Comparison of ENCODE assay signal across 1 cellular context in genomic region chr12:79935021-79935623, GRCh38.
TF ChIP-seq lines count a peak whose summit lies in the region.

Gene PPP1R12A (minus strand): TSS chr12:79935097. CDS start chr12:79934931, 166 bp downstream.

TF ChIP-seq in HepG2, 621 proteins besides CTCF, POLR2A, EP300 and RAD21 (continued from another document and continues in another):
- TF ChIP-seq UBTF (CRISPR knock-in tag; IDR thresholded peaks at IDR 0.05) (peak; percentile 80), ONECUT2 (CRISPR knock-in tag; IDR thresholded peaks at IDR 0.05) (no peak), ZNF530 (CRISPR knock-in tag; IDR thresholded peaks at IDR 0.05; ENCODE audit: low read depth) (no peak), SMAD1 (CRISPR knock-in tag; IDR thresholded peaks at IDR 0.05; ENCODE audit: borderline replicate concordance, low read depth) (no peak), SOX13 (IDR thresholded peaks at IDR 0.05) (no peak), SOX13 (CRISPR knock-in tag; conservative IDR thresholded peaks at IDR 0.05 in 1 of 2, IDR thresholded peaks at IDR 0.05 in 1 of 2) (peak in 1 of 2 experiments; percentile 53; a peak in 2 of 4 replicates), ZC3H13 (CRISPR knock-in tag; IDR thresholded peaks at IDR 0.05) (no peak), PTBP1 (IDR thresholded peaks at IDR 0.05; ENCODE audit: low read depth, low read length, poor library complexity, severe bottlenecking) (no peak), ZBTB8A (CRISPR knock-in tag; IDR thresholded peaks at IDR 0.05; ENCODE audit: borderline replicate concordance, low read depth) (no peak), ZSCAN12 (CRISPR knock-in tag; IDR thresholded peaks at IDR 0.05) (no peak), PAF1 (CRISPR knock-in tag; IDR thresholded peaks at IDR 0.05) (no peak), ZBTB43 (CRISPR knock-in tag; conservative IDR thresholded peaks at IDR 0.05) (no peak; the same call in 1 of the 2 replicates), GMEB2 (CRISPR knock-in tag; IDR thresholded peaks at IDR 0.05; ENCODE audit: low read depth) (peak; percentile 35; the same call in 1 of the 2 replicates), EHMT2 (IDR thresholded peaks at IDR 0.05; ENCODE audit: borderline replicate concordance, low read depth, low read length) (no peak), TMF1 (CRISPR knock-in tag; IDR thresholded peaks at IDR 0.05; ENCODE audit: low read depth) (no peak), KAT2B (IDR thresholded peaks at IDR 0.05; ENCODE audit: borderline replicate concordance, low read depth, low read length) (no peak), CSRNP2 (CRISPR knock-in tag; conservative IDR thresholded peaks at IDR 0.05; ENCODE audit: low read depth) (no peak), TBX3 (IDR thresholded peaks at IDR 0.05; ENCODE audit: borderline replicate concordance) (no peak), E2F5 (CRISPR knock-in tag; conservative IDR thresholded peaks at IDR 0.05) (peak; percentile 69; the same call in 1 of the 2 replicates), ZNF768 (CRISPR knock-in tag; IDR thresholded peaks at IDR 0.05) (no peak), HCFC1 (IDR thresholded peaks at IDR 0.05; ENCODE audit: low read depth, low read length) (no peak), ZNF747 (CRISPR knock-in tag; IDR thresholded peaks at IDR 0.05; ENCODE audit: borderline replicate concordance) (no peak; the same call in 1 of the 2 replicates), MXI1 (IDR thresholded peaks at IDR 0.05; ENCODE audit: borderline replicate concordance, low read depth, low read length) (peak; percentile 72; the same call in 1 of the 3 replicates), FOXJ3 (CRISPR knock-in tag; IDR thresholded peaks at IDR 0.05; ENCODE audit: borderline replicate concordance) (peak; percentile 20; the same call in 1 of the 2 replicates), BORCS8-MEF2B (CRISPR knock-in tag; IDR thresholded peaks at IDR 0.05) (peak; percentile 87), CBFB (CRISPR knock-in tag; IDR thresholded peaks at IDR 0.05) (no peak), ZNF883 (CRISPR knock-in tag; IDR thresholded peaks at IDR 0.05; ENCODE audit: not compliant biosample characterization) (peak; percentile 36), ZNF235 (CRISPR knock-in tag; IDR thresholded peaks at IDR 0.05; ENCODE audit: borderline replicate concordance) (no peak; the same call in 1 of the 2 replicates), ZNF143 (CRISPR knock-in tag; IDR thresholded peaks at IDR 0.05) (peak; percentile 67), RFX1 (IDR thresholded peaks at IDR 0.05) (no peak), MYC (CRISPR knock-in tag; IDR thresholded peaks at IDR 0.05; ENCODE audit: borderline replicate concordance) (peak; percentile 44; the same call in 1 of the 2 replicates), RAD51 (IDR thresholded peaks at IDR 0.05; ENCODE audit: borderline replicate concordance) (no peak), ZBTB34 (CRISPR knock-in tag; IDR thresholded peaks at IDR 0.05) (peak; percentile 68; the same call in 1 of the 2 replicates), ZNF549 (CRISPR knock-in tag; IDR thresholded peaks at IDR 0.05) (no peak), IRF1 (CRISPR knock-in tag; IDR thresholded peaks at IDR 0.05; ENCODE audit: low read depth) (no peak), STAG1 (CRISPR knock-in tag; IDR thresholded peaks at IDR 0.05) (no peak), ZBED4 (CRISPR knock-in tag; IDR thresholded peaks at IDR 0.05; ENCODE audit: borderline replicate concordance) (0 out of 2 replicates have a peak, but pooled peaks have one; percentile 66), HMGXB4 (CRISPR knock-in tag; IDR thresholded peaks at IDR 0.05; ENCODE audit: borderline replicate concordance in 1 of 2, low read depth in 1 of 2) (peak; percentile 53 to 74; a peak in 2 of 4 replicates), PATZ1 (CRISPR knock-in tag; IDR thresholded peaks at IDR 0.05) (peak; percentile 78; the same call in 1 of the 2 replicates), ATF3 (CRISPR knock-in tag; IDR thresholded peaks at IDR 0.05) (0 out of 2 replicates have a peak, but pooled peaks have one; percentile 7)
